ENCODE assay signal across 10 cellular contexts in genomic region chr9:35617548-35617947, GRCh38. TPM values are rescaled to one million over a fixed set of nuclear protein-coding genes. Genes with fewer than 3 reads are reported as not detected.
DNase-seq lines count a peak whose midpoint lies in the region; ATAC-seq lines count a peak whose summit lies in the region.
"Had no signal": no experiment of that assay in that cellular context is flagged by ENCODE, and none has a peak within 500 bp of the region (broad histone marks: within the 10 kb centered on the region; RNA-seq: fewer than 3 reads in every experiment).

No MANE protein-coding gene starts in this region.

- H3K4me1 Mint-ChIP-seq in stimulated activated naive CD8-positive, alpha-beta T cell treated with anti-CD3 and anti-CD28 coated beads, Interleukin-15, Interleukin-2, amounts not matched to agents 100 ng/mL and 50 ng/mL, for 24 hours (ENCODE audit: low read depth): peaks cover 67% of the 10 kb centered on the region
- peaks cover 42% of the 10 kb centered on the region for H3K4me1 Mint-ChIP-seq in central memory CD8-positive, alpha-beta T cell
- H3K4me1 Mint-ChIP-seq in naive thymus-derived CD4-positive, alpha-beta T cell: peaks cover 33 to 44% (median 38%) of the 10 kb centered on the region in 7 donors

- intact Hi-C loops in naive thymus-derived CD4-positive, alpha-beta T cell (cut with micrococcal nuclease): loop anchor here (1.0 to 5.0 kb wide), 7 partner anchors 13 to 265 kb away; partner anchors contain the start of genes CCDC107 (in 1 of the 2), CREB3 (in 1 of the 2), RMRP (in 1 of the 2) and TLN1 (in 1 of the 2)
- intact Hi-C loops in left colon (cut with DNase I, micrococcal nuclease): no loop called here

- H3K36me3 ChIP-seq in naive thymus-derived CD4-positive, alpha-beta T cell (ENCODE audit: control insufficient read depth in 2 of 3, insufficient read depth in 3 of 3, low read length in 3 of 3): no peaks in the 10 kb centered on the region

- CTCF ChIA-PET in naive thymus-derived CD4-positive, alpha-beta T cell (lab: Charles Lee): interaction anchor here (0.8 to 12.7 kb wide), 14 partner anchors 9 to 131 kb away, joined by 3 to 118 read pairs (median 5); partner anchors contain the start of genes CCDC107, CREB3, GBA2 and RGP1

- H3K27me3 ChIP-seq in naive thymus-derived CD4-positive, alpha-beta T cell (ENCODE audit: control insufficient read depth in 2 of 2, insufficient read depth in 2 of 2, low read length in 2 of 2): no peaks in the 10 kb centered on the region

- peak overlapping the region; percentile 84 for H3K4me3 ChIP-seq in naive thymus-derived CD4-positive, alpha-beta T cell (ENCODE audit: low read length)

- H3K27ac Mint-ChIP-seq in stimulated activated naive CD8-positive, alpha-beta T cell treated with anti-CD3 and anti-CD28 coated beads, Interleukin-15, Interleukin-2, amounts not matched to agents 100 ng/mL and 50 ng/mL, for 24 hours: peak overlapping the region; percentile 95
- peak overlapping the region; percentile 96 for H3K27ac Mint-ChIP-seq in central memory CD8-positive, alpha-beta T cell (ENCODE audit: low read depth)
- H3K27ac Mint-ChIP-seq in naive thymus-derived CD4-positive, alpha-beta T cell: peak overlapping the region; percentile 84 to 93 (median 91)

- H3K4me1 ChIP-seq in naive thymus-derived CD4-positive, alpha-beta T cell (ENCODE audit: control insufficient read depth in 2 of 2, insufficient read depth in 2 of 2, low read length in 2 of 2): peaks cover 27 to 36% of the 10 kb centered on the region in 2 donors

- H3K36me3 Mint-ChIP-seq in stimulated activated naive CD8-positive, alpha-beta T cell treated with anti-CD3 and anti-CD28 coated beads, Interleukin-15, Interleukin-2, amounts not matched to agents 100 ng/mL and 50 ng/mL, for 24 hours (ENCODE audit: low read depth): no peaks in the 10 kb centered on the region
- peaks cover 7% of the 10 kb centered on the region for H3K36me3 Mint-ChIP-seq in central memory CD8-positive, alpha-beta T cell (ENCODE audit: insufficient read depth)
- H3K36me3 Mint-ChIP-seq in naive thymus-derived CD4-positive, alpha-beta T cell: peaks cover 0 to 2% (median 0%) of the 10 kb centered on the region in 5 donors

- no peak for DNase-seq in stimulated activated naive CD8-positive, alpha-beta T cell treated with anti-CD3 and anti-CD28 coated beads, Interleukin-15, Interleukin-2, amounts not matched to agents 100 U/mL and 50 U/mL, for 24 hours
- DNase-seq in central memory CD8-positive, alpha-beta T cell (ENCODE audit: low spot score in 2 of 2): no peak
- no peak for DNase-seq in naive thymus-derived CD4-positive, alpha-beta T cell
- DNase-seq in left colon: no peak
- no peak for DNase-seq in stimulated activated CD4-positive, alpha-beta T cell treated with anti-CD3 and anti-CD28 coated beads, Interleukin-4, amount 100 ng/mL, for 4 hours
- no peak for DNase-seq in dermis blood vessel endothelial cell
- DNase-seq in OCI-M1 (lab: John Stamatoyannopoulos, UW): no peak
- DNase-seq: SIG-M5 had no signal

- H3K9me3 Mint-ChIP-seq in stimulated activated naive CD8-positive, alpha-beta T cell treated with anti-CD3 and anti-CD28 coated beads, Interleukin-15, Interleukin-2, amounts not matched to agents 100 ng/mL and 50 ng/mL, for 24 hours: no peaks in the 10 kb centered on the region
- H3K9me3 Mint-ChIP-seq in central memory CD8-positive, alpha-beta T cell: no peaks in the 10 kb centered on the region
- H3K9me3 Mint-ChIP-seq in naive thymus-derived CD4-positive, alpha-beta T cell: no peaks in the 10 kb centered on the region

- ATAC-seq in stimulated activated naive CD8-positive, alpha-beta T cell treated with anti-CD3 and anti-CD28 coated beads, Interleukin-15, Interleukin-2, amounts not matched to agents 100 U/mL and 50 U/mL, for 24 hours: no peak
- no peak for ATAC-seq in central memory CD8-positive, alpha-beta T cell (replicated peaks; ENCODE audit: extremely low read depth, poor library complexity, severe bottlenecking)
- ATAC-seq in naive thymus-derived CD4-positive, alpha-beta T cell: no peak
- ATAC-seq in left colon: no peak

- H3K27me3 Mint-ChIP-seq in stimulated activated naive CD8-positive, alpha-beta T cell treated with anti-CD3 and anti-CD28 coated beads, Interleukin-15, Interleukin-2, amounts not matched to agents 100 ng/mL and 50 ng/mL, for 24 hours: no peaks in the 10 kb centered on the region
- no peaks in the 10 kb centered on the region for H3K27me3 Mint-ChIP-seq in central memory CD8-positive, alpha-beta T cell
- no peaks in the 10 kb centered on the region for H3K27me3 Mint-ChIP-seq in naive thymus-derived CD4-positive, alpha-beta T cell

- no peaks in the 10 kb centered on the region for H3K9me3 ChIP-seq in naive thymus-derived CD4-positive, alpha-beta T cell (ENCODE audit: control insufficient read depth in 2 of 3, low read length in 3 of 3)

- H3K27ac ChIP-seq in naive thymus-derived CD4-positive, alpha-beta T cell (ENCODE audit: low read depth, low read length): peak overlapping the region; percentile 71

- H3K4me3 Mint-ChIP-seq in stimulated activated naive CD8-positive, alpha-beta T cell treated with anti-CD3 and anti-CD28 coated beads, Interleukin-15, Interleukin-2, amounts not matched to agents 100 ng/mL and 50 ng/mL, for 24 hours: peak overlapping the region; percentile 84
- peak overlapping the region; percentile 86 for H3K4me3 Mint-ChIP-seq in central memory CD8-positive, alpha-beta T cell
- H3K4me3 Mint-ChIP-seq in naive thymus-derived CD4-positive, alpha-beta T cell: peak overlapping the region; percentile 82 to 89 (median 86)

- POLR2A ChIA-PET in naive thymus-derived CD4-positive, alpha-beta T cell (lab: Charles Lee): interaction anchor here (0.5 to 5.5 kb wide), 17 partner anchors 8 to 139 kb away, joined by 3 to 94 read pairs (median 5); partner anchors contain the start of genes ARHGEF39, CCDC107, CREB3 and RGP1

RNA-seq across cellular contexts. Expression of gene CD72, which starts 0.7 kb away (rescaled TPM):
- 10 to 100 TPM in 1 of 5 experiments, 1 to 10 TPM in 4; 2.7 to 12.1 (median 6.8) TPM for total RNA-seq in naive thymus-derived CD4-positive, alpha-beta T cell
- under 1 TPM; 0.40 to 0.87 TPM for polyA plus RNA-seq in naive thymus-derived CD4-positive, alpha-beta T cell
- total RNA-seq in left colon: 1 to 10 TPM; 1.2 to 2.2 TPM
- 0.14 TPM in 1 of 2 replicates, not detected in the other for total RNA-seq in dermis blood vessel endothelial cell

RNA-seq across cellular contexts. Expression of gene TESK1, which starts 12.5 kb away (rescaled TPM):
- total RNA-seq in naive thymus-derived CD4-positive, alpha-beta T cell: 10 to 100 TPM; 25.4 to 45.5 (median 39.2) TPM
- 1 to 10 TPM; 3.5 to 7.1 TPM for polyA plus RNA-seq in naive thymus-derived CD4-positive, alpha-beta T cell
- total RNA-seq in left colon (10 to 100 TPM; 37.7 to 47.8 TPM), dermis blood vessel endothelial cell (8.7 and 11.6 TPM in 2 replicates)

RNA-seq across cellular contexts. Expression of gene SIT1, which starts 33.2 kb away (rescaled TPM):
- total RNA-seq in naive thymus-derived CD4-positive, alpha-beta T cell: 100 to 1,000 TPM in 1 of 5 experiments, 10 to 100 TPM in 4; 16.9 to 225 (median 45.6) TPM
- polyA plus RNA-seq in naive thymus-derived CD4-positive, alpha-beta T cell: 100 to 1,000 TPM in 1 of 2 donors, 10 to 100 TPM in 1; 97.4 to 162 TPM
- total RNA-seq in left colon (1 to 10 TPM in 1 of 2 donors, under 1 TPM in 1; 0.46 to 1.4 TPM), dermis blood vessel endothelial cell (not detected in 2 replicates)
- total RNA-seq: pulmonary artery endothelial cell had no signal

RNA-seq across cellular contexts. Expression of gene RMRP, which starts 40.3 kb away (rescaled TPM):
- total RNA-seq in naive thymus-derived CD4-positive, alpha-beta T cell: over 10,000 TPM in 1 of 5 experiments, 1,000 to 10,000 TPM in 4; 5,750 to 11,273 (median 9,225) TPM
- 10 to 100 TPM in 1 of 2 donors, not detected in 1; 49.2 TPM for polyA plus RNA-seq in naive thymus-derived CD4-positive, alpha-beta T cell
- total RNA-seq in left colon (over 10,000 TPM; 19,198 to 30,979 TPM), dermis blood vessel endothelial cell (9,128 and 10,291 TPM in 2 replicates)

RNA-seq across cellular contexts. Expression of gene CCDC107, which starts 40.5 kb away (rescaled TPM):
- total RNA-seq in naive thymus-derived CD4-positive, alpha-beta T cell: 10 to 100 TPM; 12.0 to 37.4 (median 16.4) TPM
- 10 to 100 TPM; 49.1 to 65.7 TPM for polyA plus RNA-seq in naive thymus-derived CD4-positive, alpha-beta T cell
- total RNA-seq in left colon (10 to 100 TPM; 25.0 to 33.1 TPM), dermis blood vessel endothelial cell (8.5 and 12.4 TPM in 2 replicates)

Comparison
In these comparisons a context has a peak if more than half of its experiments do, and no peak if none do; other contexts are left out.
1. RNA of gene SIT1, which starts 33.2 kb away (total RNA-seq): 16.9 to 225 TPM in naive thymus-derived CD4-positive, alpha-beta T cell; 0.46 to 1.4 TPM in left colon and not detected in dermis blood vessel endothelial cell; every median in the first group is over 4 times any median in the second.
2. intact Hi-C loops: an anchor here in naive thymus-derived CD4-positive, alpha-beta T cell (1.0 to 5.0 kb wide); none called in left colon.
3. Peak in every context shown above with its lines, with median percentiles within 50 percentile points of each other: H3K27ac Mint-ChIP-seq and H3K4me3 Mint-ChIP-seq.